In the genomic region with DNA sequence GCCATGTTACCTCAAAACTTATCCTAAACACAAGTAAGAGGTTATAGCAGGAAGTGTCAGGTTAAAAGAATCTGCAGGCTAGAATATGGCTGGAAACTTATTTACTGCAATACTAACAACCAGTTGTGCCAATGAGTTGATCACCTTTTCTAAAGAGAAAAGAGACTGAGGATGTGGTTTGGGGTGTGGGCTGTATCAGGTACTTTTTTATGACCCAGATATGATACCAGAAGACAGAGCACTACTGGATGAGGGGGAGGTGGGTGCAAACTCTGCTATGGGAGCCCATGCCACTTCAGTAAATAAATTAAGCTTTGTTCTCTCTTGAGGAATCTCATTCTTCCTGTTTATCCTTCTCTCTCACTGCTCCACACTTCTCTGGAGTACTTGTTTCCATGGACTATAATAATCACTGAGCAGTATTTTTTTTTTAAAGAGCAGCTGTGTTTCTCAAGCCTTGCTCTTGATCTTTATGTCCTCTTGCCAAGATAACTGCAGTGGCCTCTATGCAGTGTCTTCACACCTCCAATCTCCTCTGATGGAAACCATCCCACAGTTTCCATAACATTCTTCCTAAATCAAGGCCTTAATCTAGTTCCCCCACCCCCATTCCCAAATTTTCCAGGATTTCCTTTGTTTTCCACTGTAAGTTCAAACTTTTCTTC, we compare ENCODE assay signal across 8 cellular contexts. TPM values are rescaled to one million over a fixed set of nuclear protein-coding genes. Genes with fewer than 3 reads are reported as not detected.
A peak's percentile ranks its signal among the peaks of the same experiment; 100 is the strongest.
DNase-seq lines count a peak whose midpoint lies in the region; ATAC-seq and TF ChIP-seq lines count a peak whose summit lies in the region.

No MANE protein-coding gene starts in this region.

- no peak for TF ChIP-seq POLR2A in upper lobe of left lung (IDR thresholded peaks at IDR 0.05)

- H3K4me2 ChIP-seq in trophoblast cell (ENCODE audit: low read length), result no peak overlapping the region

- no peak overlapping the region for H4K12ac ChIP-seq in trophoblast cell (ENCODE audit: low read depth, low read length)

- H3K18ac ChIP-seq in trophoblast cell (ENCODE audit: low read length), result no peak overlapping the region

- H3K14ac ChIP-seq in trophoblast cell (ENCODE audit: low read length), result no peak overlapping the region

- no peak overlapping the region for H2BK120ac ChIP-seq in trophoblast cell (ENCODE audit: insufficient read depth, low read length, poor library complexity)

- TF ChIP-seq EP300 in upper lobe of left lung (IDR thresholded peaks at IDR 0.05), result no peak

- peak; percentile 28 for DNase-seq in stimulated activated CD4-positive, alpha-beta T cell treated with anti-CD3 and anti-CD28 coated beads, Interleukin-4, amount 100 ng/mL, for 24 hours
- DNase-seq in stimulated activated CD4-positive, alpha-beta T cell treated with anti-CD3 and anti-CD28 coated beads, Interleukin-2, amount 100 ng/mL, for 48 hours, result no peak
- peak; percentile 4 to 20 for DNase-seq in activated CD4-positive, alpha-beta T cell treated with anti-CD3 and anti-CD28 coated beads, Interleukin-2, amount 50 U/mL, for 48 hours
- DNase-seq in trophoblast cell (no peak), epidermal melanocyte (ENCODE audit: insufficient read length, low spot score) (no peak), upper lobe of left lung (no peak)

- H3K79me2 ChIP-seq in trophoblast cell (ENCODE audit: control insufficient read depth, insufficient read depth, low read length, poor library complexity), result no peaks in the 10 kb centered on the region

- no peak overlapping the region for H3K9ac ChIP-seq in trophoblast cell (ENCODE audit: low read length)

- H3K27me3 ChIP-seq in thymus (ENCODE audit: control insufficient read depth, insufficient read depth) (no peaks in the 10 kb centered on the region), trophoblast cell (ENCODE audit: insufficient read depth, low read length) (no peaks in the 10 kb centered on the region), upper lobe of left lung (no peaks in the 10 kb centered on the region)

- ATAC-seq in HG02885 (IDR thresholded peaks at IDR 0.05; ENCODE audit: poor library complexity, unreplicated experiment) (peak; percentile 86), upper lobe of left lung (ENCODE audit: low FRiP score in 2 of 2) (no peak)

- H3K4me3 ChIP-seq in thymus (ENCODE audit: low read length), result no peak overlapping the region
- H3K4me3 ChIP-seq in trophoblast cell (ENCODE audit: low read depth, low read length), result no peak overlapping the region
- no peak overlapping the region for H3K4me3 ChIP-seq in upper lobe of left lung

- H3K79me1 ChIP-seq in trophoblast cell (ENCODE audit: low read length), result no peaks in the 10 kb centered on the region

- no peak overlapping the region for H4K8ac ChIP-seq in trophoblast cell (ENCODE audit: low read depth, low read length)

- H3K4ac ChIP-seq in trophoblast cell (ENCODE audit: low read depth, low read length), result no peak overlapping the region

- H3K4me1 ChIP-seq in thymus (ENCODE audit: control insufficient read depth, insufficient read depth, low read length) (peaks cover 9% of the 10 kb centered on the region), trophoblast cell (ENCODE audit: control insufficient read depth in 1 of 2, insufficient read depth in 2 of 2, low read length in 2 of 2) (peaks cover 0 to 1% of the 10 kb centered on the region in 2 experiments), upper lobe of left lung (no peaks in the 10 kb centered on the region)

- no peak overlapping the region for H2BK12ac ChIP-seq in trophoblast cell (ENCODE audit: low read length)

- no peak overlapping the region for H2BK5ac ChIP-seq in trophoblast cell (ENCODE audit: low read depth, low read length, poor library complexity)

- H3K27ac ChIP-seq in thymus (ENCODE audit: low read depth) (peak overlapping the region; percentile 62), trophoblast cell (ENCODE audit: low read depth, low read length) (no peak overlapping the region), upper lobe of left lung (no peak overlapping the region)

- no peak overlapping the region for H2AFZ ChIP-seq in trophoblast cell (ENCODE audit: insufficient read depth, low read length, poor library complexity)

- H3K36me3 ChIP-seq in thymus (ENCODE audit: control insufficient read depth, insufficient read depth), result no peaks in the 10 kb centered on the region
- peaks cover 0 to 2% of the 10 kb centered on the region in 2 experiments for H3K36me3 ChIP-seq in trophoblast cell (ENCODE audit: control insufficient read depth in 1 of 2, insufficient read depth in 2 of 2, low read length in 2 of 2)
- H3K36me3 ChIP-seq in upper lobe of left lung, result no peaks in the 10 kb centered on the region

- no peak overlapping the region for H2AK5ac ChIP-seq in trophoblast cell (ENCODE audit: low read length)

- H3K9me3 ChIP-seq in thymus (ENCODE audit: control insufficient read depth), result no peaks in the 10 kb centered on the region
- H3K9me3 ChIP-seq in trophoblast cell (ENCODE audit: insufficient read depth, low read depth, low read length), result no peaks in the 10 kb centered on the region
- no peaks in the 10 kb centered on the region for H3K9me3 ChIP-seq in upper lobe of left lung

- no peak overlapping the region for H4K91ac ChIP-seq in trophoblast cell (ENCODE audit: low read depth, low read length)

- H3K23ac ChIP-seq in trophoblast cell (ENCODE audit: low read length), result no peak overlapping the region

- no peak for TF ChIP-seq CTCF in upper lobe of left lung (IDR thresholded peaks at IDR 0.05)

RNA-seq across cellular contexts. Expression of a gene that starts 51.2 kb away (rescaled TPM):
- polyA plus RNA-seq in thymus, result 8.1 TPM
- polyA plus RNA-seq in trophoblast cell (2013), result 8.1 and 9.3 TPM in 2 replicates
- total RNA-seq in upper lobe of left lung, result 100 to 1,000 TPM in 1 of 6 donors, 10 to 100 TPM in 5; 33.5 to 110 (median 39.6) TPM

Comparison
In these comparisons a context has a peak if more than half of its experiments do, and no peak if none do; other contexts are left out.
1. DNase-seq: peak in stimulated activated CD4-positive, alpha-beta T cell treated with anti-CD3 and anti-CD28 coated beads, Interleukin-4, amount 100 ng/mL, for 24 hours (single experiment) and activated CD4-positive, alpha-beta T cell treated with anti-CD3 and anti-CD28 coated beads, Interleukin-2, amount 50 U/mL, for 48 hours (2 of 2); none in stimulated activated CD4-positive, alpha-beta T cell treated with anti-CD3 and anti-CD28 coated beads, Interleukin-2, amount 100 ng/mL, for 48 hours (0 of 2), trophoblast cell (0 of 2), epidermal melanocyte (single experiment) and upper lobe of left lung (0 of 2).